Comparison of ENCODE assay signal across 8 cellular contexts in the genomic region with DNA sequence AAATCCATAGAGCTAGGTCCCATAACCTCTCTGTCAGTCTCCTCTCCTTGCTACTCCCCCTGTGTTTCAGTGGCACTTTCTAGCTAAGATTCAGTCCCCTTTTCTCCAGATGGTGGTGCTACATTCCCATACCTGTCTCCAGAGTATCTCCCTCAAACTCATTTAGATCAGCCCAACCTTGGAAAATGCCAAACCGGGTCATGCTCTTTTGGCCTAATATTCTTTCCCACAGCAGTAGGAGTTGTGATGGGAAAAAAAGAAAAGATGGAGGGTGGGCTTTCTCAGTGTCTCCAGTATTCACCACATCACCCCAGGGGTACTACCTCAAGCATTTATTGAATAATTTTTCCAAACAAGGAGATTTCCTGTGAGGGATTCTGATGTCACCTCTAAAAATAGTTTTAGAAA. TPM values are rescaled to one million over a fixed set of nuclear protein-coding genes. Genes with fewer than 3 reads are reported as not detected.
A peak's percentile ranks its signal among the peaks of the same experiment; 100 is the strongest.
DNase-seq lines count a peak whose midpoint lies in the region; ATAC-seq, FAIRE-seq and TF ChIP-seq lines count a peak whose summit lies in the region.

No MANE protein-coding gene starts in this region.

- ATAC-seq in body of pancreas (no peak), GM21786 (IDR thresholded peaks at IDR 0.05; ENCODE audit: unreplicated experiment) (no peak)

- no peak overlapping the region for H3K4me3 ChIP-seq in body of pancreas
- H3K4me3 ChIP-seq in testis: no peak overlapping the region

- no peaks in the 10 kb centered on the region for H3K27me3 ChIP-seq in body of pancreas
- H3K27me3 ChIP-seq in testis: no peaks in the 10 kb centered on the region

- intact Hi-C loops in body of pancreas (cut with DNase I): no loop called here
- intact Hi-C loops in testis (cut with DNase I; ENCODE audit: low total_unique reads): no loop called here

- H3K27ac ChIP-seq in body of pancreas (peak overlapping the region in 2 of 4 donors; percentile 45 to 82), testis (peak overlapping the region in 1 of 2 donors; percentile 42)

- no peak for FAIRE-seq in HTR-8/SVneo (lab: Jason Lieb, UNC)

- TF ChIP-seq POLR2A in body of pancreas (IDR thresholded peaks at IDR 0.05) (no peak), testis (IDR thresholded peaks at IDR 0.05) (no peak)

- H3K36me3 ChIP-seq in body of pancreas (replicated peaks in 1 of 2; ENCODE audit: insufficient read depth in 1 of 2, low read depth in 2 of 2): no peaks in the 10 kb centered on the region
- no peaks in the 10 kb centered on the region for H3K36me3 ChIP-seq in testis (ENCODE audit: low read depth, missing control alignments)

- 0% methylated on average over 1 of the region's 1 CpG for WGBS in body of pancreas, 2 donors
- 0% methylated on average over 1 of the region's 1 CpG for WGBS in testis, 2 donors

- H3K4me1 ChIP-seq in body of pancreas (peaks cover 45% of the 10 kb centered on the region), testis (peaks cover 32% of the 10 kb centered on the region)

- H3K9me3 ChIP-seq in body of pancreas (no peaks in the 10 kb centered on the region), testis (no peaks in the 10 kb centered on the region)

- DNase-seq in DMS53 treated with DMSO at 0.1 percent for 48 hours (lab: John Stamatoyannopoulos, UW; ENCODE audit: unreplicated experiment) (peak; percentile 55), HTR-8/SVneo (ENCODE audit: insufficient read length, low spot score) (peak; percentile 64), NOMO-1 treated with dmso at 0.1 percent for 144 hours (lab: John Stamatoyannopoulos, UW; ENCODE audit: unreplicated experiment) (peak; percentile 21), body of pancreas (peak in 2 of 4 donors; percentile 23 to 62), islet precursor cell (peak; percentile 76), testis (peak; percentile 40), OCI-M2 (lab: John Stamatoyannopoulos, UW; ENCODE audit: unreplicated experiment) (no peak)

- TF ChIP-seq CTCF in body of pancreas (IDR thresholded peaks at IDR 0.05) (peak; percentile 12 to 77 (median 63)), testis (IDR thresholded peaks at IDR 0.05) (peak; percentile 20 to 31 (median 27))

RNA-seq across cellular contexts. Expression of gene RXFP4, which starts 3.2 kb away (rescaled TPM):
- total RNA-seq in body of pancreas (under 1 TPM in 1 of 2 donors, not detected in 1; 0.26 TPM), testis (1 to 10 TPM in 1 of 2 donors, under 1 TPM in 1; 0.37 to 1.1 TPM)
- not detected for polyA plus RNA-seq in testis (ENCODE audit: insufficient read depth, low read depth, low replicate concordance)

RNA-seq across cellular contexts. Expression of gene KHDC4, which starts 4.0 kb away (rescaled TPM):
- total RNA-seq in body of pancreas (10 to 100 TPM; 32.7 to 40.5 TPM), testis (10 to 100 TPM; 84.5 to 95.3 TPM)
- polyA plus RNA-seq in testis (ENCODE audit: insufficient read depth, low read depth, low replicate concordance): 45.5 TPM

RNA-seq across cellular contexts. Expression of gene RIT1, which starts 27.1 kb away (rescaled TPM):
- total RNA-seq in body of pancreas (10 to 100 TPM in 1 of 2 donors, 1 to 10 TPM in 1; 6.9 to 16.1 TPM), testis (10 to 100 TPM; 26.1 to 31.1 TPM)
- polyA plus RNA-seq in testis (ENCODE audit: insufficient read depth, low read depth, low replicate concordance): 25.7 TPM

RNA-seq across cellular contexts. Expression of gene ARHGEF2, which starts 40.1 kb away (rescaled TPM):
- total RNA-seq in body of pancreas (10 to 100 TPM; 31.9 to 32.6 TPM), testis (100 to 1,000 TPM in 1 of 2 donors, 10 to 100 TPM in 1; 56.6 to 124 TPM)
- polyA plus RNA-seq in testis (ENCODE audit: insufficient read depth, low read depth, low replicate concordance): 88.8 TPM
